10 cellular contexts compared by ENCODE assay signal in genomic region chr11:10130872-10131271, GRCh38.
"Had no signal": no experiment of that assay in that cellular context is flagged by ENCODE, and none has a peak within 500 bp of the region (broad histone marks: within the 10 kb centered on the region; RNA-seq: fewer than 3 reads in every experiment).

No MANE protein-coding gene starts in this region.

- H3K4me3 ChIP-seq: GM23338, HAP-1 had no signal

- H3K27ac ChIP-seq: HL-60, KMS-11 had no signal

- H2AFZ ChIP-seq: GM23338 had no signal

- H3K4me1 ChIP-seq: HAP-1 had no signal

- DNase-seq: H7, HFFc6, KBM-7 had no signal

- H3K9ac ChIP-seq: KMS-11 had no signal

- H3K36me3 ChIP-seq: HAP-1 had no signal

- FAIRE-seq: H1, HepG2 had no signal

- ATAC-seq: GM23338, HCT116, HepG2 had no signal

- H3K4me2 ChIP-seq: GM23338, KMS-11 had no signal
